ENCODE assay signal across 7 cellular contexts in the genomic region with DNA sequence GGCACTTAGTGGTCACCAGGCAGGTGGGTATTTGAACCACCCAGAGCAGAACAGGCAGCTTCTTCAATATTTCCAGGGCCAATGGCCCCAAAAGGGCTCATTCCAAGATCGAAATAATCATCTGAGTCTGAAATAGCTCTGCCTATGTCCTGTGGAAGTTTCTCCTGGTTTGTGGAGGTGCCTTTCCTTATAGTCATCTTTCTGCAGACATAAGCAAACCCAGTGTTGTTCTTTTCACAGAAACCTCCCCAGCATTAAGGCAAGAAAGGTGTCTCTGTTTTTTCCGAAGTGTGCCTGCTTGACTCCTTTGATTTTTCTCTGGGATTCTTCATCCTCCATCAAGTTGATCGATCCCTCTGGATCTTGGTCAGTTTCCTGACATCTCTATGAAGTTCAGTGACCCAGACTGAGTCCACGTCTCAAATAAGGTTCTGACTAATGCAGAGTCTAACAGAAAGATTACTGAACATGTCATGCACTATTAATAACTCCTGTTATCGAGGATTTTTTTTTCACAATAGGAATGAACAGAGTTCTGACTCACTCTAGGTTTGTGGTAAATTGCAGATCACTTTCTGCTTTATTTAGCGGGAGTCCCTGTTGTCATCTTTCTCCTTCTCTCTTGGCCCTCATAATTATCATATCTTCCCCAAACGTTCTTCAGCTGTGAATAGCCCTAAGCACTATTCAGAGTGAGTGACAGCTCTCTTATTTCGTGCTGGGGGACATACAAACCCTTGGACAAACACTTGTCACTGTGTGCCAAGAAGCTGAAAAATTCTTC. TPM values are rescaled to one million over a fixed set of nuclear protein-coding genes. Genes with fewer than 3 reads are reported as not detected.
DNase-seq lines count a peak whose midpoint lies in the region; TF ChIP-seq lines count a peak whose summit lies in the region.

No MANE protein-coding gene starts in this region.

- peaks cover 31% of the 10 kb centered on the region for H3F3A ChIP-seq in GM23248 (ENCODE audit: insufficient read depth)

- H3K27me3 ChIP-seq in GM23248 (replicated peaks; ENCODE audit: insufficient read depth) = no peaks in the 10 kb centered on the region
- no peaks in the 10 kb centered on the region for H3K27me3 ChIP-seq in skeletal muscle satellite cell (ENCODE audit: control insufficient read depth, insufficient read depth, low read length)
- H3K27me3 ChIP-seq in effector memory CD4-positive, alpha-beta T cell (replicated peaks; ENCODE audit: control insufficient read depth, insufficient read depth, low read length, poor library complexity, severe bottlenecking) = no peaks in the 10 kb centered on the region

- H3K27ac ChIP-seq in GM23248 = peak overlapping the region; percentile 93
- H3K27ac ChIP-seq in RWPE1 = peak overlapping the region; percentile 48
- no peak overlapping the region for H3K27ac ChIP-seq in effector memory CD4-positive, alpha-beta T cell (ENCODE audit: insufficient read depth, low read length, poor library complexity, severe bottlenecking)

- CTCF ChIA-PET in RWPE1 (lab: Yijun Ruan, JAX) = interaction anchor here (0.7 kb wide), 1 partner anchor 307 kb away, joined by 3 read pairs; no protein-coding TSS in a partner anchor

- POLR2A ChIA-PET in RWPE1 (lab: Yijun Ruan, JAX; ENCODE audit: low non-redundant PET) = no interaction called here

- DNase-seq in GM23248 (peak; percentile 97), RWPE1 (ENCODE audit: low spot score) (peak; percentile 80), fibroblast of gingiva (ENCODE audit: low read depth) (peak; percentile 86), NCI-H774 (lab: John Stamatoyannopoulos, UW) (no peak)
- DNase-seq in effector memory CD4-positive, alpha-beta T cell = no peak
- DNase-seq in stimulated activated CD4-positive, alpha-beta T cell treated with anti-CD3 and anti-CD28 coated beads, Interleukin-2, amount 100 ng/mL, for 24 hours = no peak

- H3K79me2 ChIP-seq in GM23248 (ENCODE audit: insufficient read depth) = peaks cover 32% of the 10 kb centered on the region

- H3K4me2 ChIP-seq in GM23248 (ENCODE audit: unreplicated experiment) = peak overlapping the region; percentile 91
- peak overlapping the region; percentile 87 for H3K4me2 ChIP-seq in skeletal muscle satellite cell (ENCODE audit: low read length)

- H4K20me1 ChIP-seq in GM23248 (ENCODE audit: insufficient read depth) = no peaks in the 10 kb centered on the region

- H3K9me3 ChIP-seq in GM23248 (ENCODE audit: low read depth) (no peaks in the 10 kb centered on the region), skeletal muscle satellite cell (replicated peaks; ENCODE audit: low read length) (no peaks in the 10 kb centered on the region)
- H3K9me3 ChIP-seq in effector memory CD4-positive, alpha-beta T cell (ENCODE audit: control insufficient read depth, low read length) = no peaks in the 10 kb centered on the region

- H3K9ac ChIP-seq in GM23248 = peak overlapping the region; percentile 93
- H3K9ac ChIP-seq in skeletal muscle satellite cell (ENCODE audit: low read depth, low read length) = peak overlapping the region; percentile 55

- no peaks in the 10 kb centered on the region for H3K36me3 ChIP-seq in GM23248 (ENCODE audit: low read depth)
- peaks cover 1% of the 10 kb centered on the region for H3K36me3 ChIP-seq in skeletal muscle satellite cell (ENCODE audit: insufficient read depth, low read length)
- H3K36me3 ChIP-seq in effector memory CD4-positive, alpha-beta T cell (ENCODE audit: control insufficient read depth, insufficient read depth, low read length) = peaks cover 3% of the 10 kb centered on the region

- H3K4me3 ChIP-seq in GM23248 (peak overlapping the region; percentile 98), skeletal muscle satellite cell (ENCODE audit: low read length) (peak overlapping the region; percentile 66)
- H3K4me3 ChIP-seq in effector memory CD4-positive, alpha-beta T cell (ENCODE audit: insufficient read depth, low read depth, low read length, poor library complexity, severe bottlenecking) = no peak overlapping the region

- H3K4me1 ChIP-seq in GM23248 (ENCODE audit: insufficient read depth) = peaks cover 50% of the 10 kb centered on the region
- H3K4me1 ChIP-seq in skeletal muscle satellite cell (ENCODE audit: control insufficient read depth, insufficient read depth, low read length) = peaks cover 40% of the 10 kb centered on the region
- H3K4me1 ChIP-seq in effector memory CD4-positive, alpha-beta T cell (ENCODE audit: control insufficient read depth, insufficient read depth, low read length, poor library complexity, severe bottlenecking) = peaks cover 27% of the 10 kb centered on the region

- WGBS in GM23248 (ENCODE audit: low coverage in 1 of 2, low lambda C conversion rate in 2 of 2, missing lambda C conversion rate in 2 of 2), 2 experiments = 11 to 12% methylated on average over 8 of the region's 8 CpGs

- in situ Hi-C loops in GM23248 (cut with MboI) = no loop called here

- H3K9me2 ChIP-seq in GM23248 (ENCODE audit: insufficient read depth) = no peaks in the 10 kb centered on the region

- no peak overlapping the region for H2AFZ ChIP-seq in GM23248

- no peak for TF ChIP-seq CTCF in RWPE1 (conservative IDR thresholded peaks at IDR 0.05; ENCODE audit: low read depth)

RNA-seq across cellular contexts. Expression of a gene that starts 1.5 kb away (rescaled TPM):
- not detected in 2 replicates for total RNA-seq in GM23248 (2014; rRNA removed; shearing (Covaris generic))
- polyA plus RNA-seq in GM23248 (2016; fragmentation: Nextera tagmentation; extraction: Ambion mirVana) = not detected in 2 replicates
- total RNA-seq in skeletal muscle satellite cell (2012; rRNA removed) = not detected in 2 replicates

RNA-seq across cellular contexts. Expression of a gene that starts 1.7 kb away (rescaled TPM):
- total RNA-seq in GM23248 (2014; rRNA removed; shearing (Covaris generic)) = 60.4 and 66.0 TPM in 2 replicates
- 12.0 and 13.2 TPM in 2 replicates for polyA plus RNA-seq in GM23248 (2016; fragmentation: Nextera tagmentation; extraction: Ambion mirVana)
- total RNA-seq in skeletal muscle satellite cell (2012; rRNA removed) = 25.6 and 26.9 TPM in 2 replicates

RNA-seq across cellular contexts. Expression of a gene that starts 10.6 kb away (rescaled TPM):
- 2.1 and 2.5 TPM in 2 replicates for total RNA-seq in GM23248 (2014; rRNA removed; shearing (Covaris generic))
- 1.8 TPM in 2 replicates for polyA plus RNA-seq in GM23248 (2016; fragmentation: Nextera tagmentation; extraction: Ambion mirVana)
- 2.4 and 3.3 TPM in 2 replicates for total RNA-seq in skeletal muscle satellite cell (2012; rRNA removed)

RNA-seq across cellular contexts. Expression of a gene that starts 33.7 kb away (rescaled TPM):
- total RNA-seq in GM23248 (2014; rRNA removed; shearing (Covaris generic)) = not detected in 2 replicates
- polyA plus RNA-seq in GM23248 (2016; fragmentation: Nextera tagmentation; extraction: Ambion mirVana) = 0.09 and 0.21 TPM in 2 replicates
- 0.22 TPM in 1 of 2 replicates, not detected in the other for total RNA-seq in skeletal muscle satellite cell (2012; rRNA removed)

RNA-seq across cellular contexts. Expression of a gene that starts 51.5 kb away (rescaled TPM):
- 103 and 116 TPM in 2 replicates for total RNA-seq in GM23248 (2014; rRNA removed; shearing (Covaris generic))
- 102 and 106 TPM in 2 replicates for polyA plus RNA-seq in GM23248 (2016; fragmentation: Nextera tagmentation; extraction: Ambion mirVana)
- 133 and 148 TPM in 2 replicates for total RNA-seq in skeletal muscle satellite cell (2012; rRNA removed)

Comparison
In these comparisons a context has a peak if more than half of its experiments do, and no peak if none do; other contexts are left out.
1. DNase-seq: peak in GM23248 (single experiment), RWPE1 (single experiment) and fibroblast of gingiva (single experiment); none in NCI-H774 (single experiment), effector memory CD4-positive, alpha-beta T cell (0 of 3) and stimulated activated CD4-positive, alpha-beta T cell treated with anti-CD3 and anti-CD28 coated beads, Interleukin-2, amount 100 ng/mL, for 24 hours (0 of 2).